In genomic region chr3:111594205-111594604, GRCh38 we compare ENCODE assay signal across 8 cellular contexts. TPM values are rescaled to one million over a fixed set of nuclear protein-coding genes. Genes with fewer than 3 reads are reported as not detected.
DNase-seq lines count a peak whose midpoint lies in the region; ATAC-seq and TF ChIP-seq lines count a peak whose summit lies in the region.

No MANE protein-coding gene starts in this region.

- H3K4me3 ChIP-seq in foreskin fibroblast (ENCODE audit: low read depth in 1 of 2, low read length in 2 of 2): no peak overlapping the region
- no peak overlapping the region for H3K4me3 ChIP-seq in transverse colon

- in situ Hi-C loops in transverse colon (cut with MboI; ENCODE audit: low pct_ligation_motif_present in 1 of 4, low pct_unique_long_range_greater_than_20kb in 1 of 4, low sequenced_read_pairs in 3 of 4): no loop called here

- H3K9me3 ChIP-seq in transverse colon: no peaks in the 10 kb centered on the region

- DNase-seq in EL (peak; percentile 82), foreskin fibroblast (peak; percentile 68 to 80), posterior cingulate gyrus (no peak), AML-193 (lab: John Stamatoyannopoulos, UW) (no peak), transverse colon (no peak), occipital lobe (lab: John Stamatoyannopoulos, UW) (no peak)

- no peaks in the 10 kb centered on the region for H3K4me1 ChIP-seq in transverse colon

- peak; percentile 60 for ATAC-seq in GM21515 (IDR thresholded peaks at IDR 0.05; ENCODE audit: unreplicated experiment)

- H3K9me3 Mint-ChIP-seq in IgD-negative memory B cell: no peaks in the 10 kb centered on the region

- H3K27ac Mint-ChIP-seq in IgD-negative memory B cell: peak overlapping the region; percentile 12 to 48 (median 16)

- no peaks in the 10 kb centered on the region for H3K27me3 ChIP-seq in transverse colon

- TF ChIP-seq CTCF in foreskin fibroblast (IDR thresholded peaks at IDR 0.05; ENCODE audit: low read depth, low read length): no peak
- TF ChIP-seq CTCF in transverse colon (IDR thresholded peaks at IDR 0.05): no peak

- peaks cover 31 to 33% (median 32%) of the 10 kb centered on the region in 3 donors for H3K4me1 Mint-ChIP-seq in IgD-negative memory B cell

- intact Hi-C loops in posterior cingulate gyrus (cut with DNase I): no loop called here
- intact Hi-C loops in transverse colon (cut with DNase I; ENCODE audit: low total_unique reads): no loop called here

- no peaks in the 10 kb centered on the region for H3K27me3 Mint-ChIP-seq in IgD-negative memory B cell

- H3K27ac ChIP-seq in transverse colon: no peak overlapping the region

- H3K4me3 Mint-ChIP-seq in IgD-negative memory B cell: peak overlapping the region; percentile 11 to 88 (median 28)

- no peak for TF ChIP-seq EP300 in transverse colon (IDR thresholded peaks at IDR 0.05; ENCODE audit: low read depth)

- TF ChIP-seq POLR2A in transverse colon (IDR thresholded peaks at IDR 0.05): no peak

- 68 to 70% methylated on average over 2 of the region's 2 CpGs for WGBS in transverse colon (ENCODE audit: low coverage in 1 of 2), 2 donors

- no peaks in the 10 kb centered on the region for H3K36me3 ChIP-seq in transverse colon

- peaks cover 6% of the 10 kb centered on the region for H3K36me3 Mint-ChIP-seq in IgD-negative memory B cell

RNA-seq across cellular contexts. Expression of gene ZBED2, which starts 0.9 kb away (rescaled TPM):
- 6.7 TPM for polyA plus RNA-seq in IgD-negative memory B cell
- total RNA-seq in transverse colon (not detected), occipital lobe (not detected)

RNA-seq across cellular contexts. Expression of gene CD96, which starts 52.2 kb away (rescaled TPM):
- polyA plus RNA-seq in IgD-negative memory B cell: 84.7 TPM
- total RNA-seq in transverse colon (10 to 100 TPM in 2 of 4 donors, 1 to 10 TPM in 2; 5.5 to 24.3 (median 13.0) TPM), occipital lobe (not detected)

Comparison
In these comparisons a context has a peak if more than half of its experiments do, and no peak if none do; other contexts are left out.
1. DNase-seq: peak in EL (single experiment) and foreskin fibroblast (2 of 2); none in posterior cingulate gyrus (0 of 10), AML-193 (0 of 2), transverse colon (single experiment) and occipital lobe (single experiment).